Comparison of ENCODE assay signal across 14 cellular contexts in the genomic region with DNA sequence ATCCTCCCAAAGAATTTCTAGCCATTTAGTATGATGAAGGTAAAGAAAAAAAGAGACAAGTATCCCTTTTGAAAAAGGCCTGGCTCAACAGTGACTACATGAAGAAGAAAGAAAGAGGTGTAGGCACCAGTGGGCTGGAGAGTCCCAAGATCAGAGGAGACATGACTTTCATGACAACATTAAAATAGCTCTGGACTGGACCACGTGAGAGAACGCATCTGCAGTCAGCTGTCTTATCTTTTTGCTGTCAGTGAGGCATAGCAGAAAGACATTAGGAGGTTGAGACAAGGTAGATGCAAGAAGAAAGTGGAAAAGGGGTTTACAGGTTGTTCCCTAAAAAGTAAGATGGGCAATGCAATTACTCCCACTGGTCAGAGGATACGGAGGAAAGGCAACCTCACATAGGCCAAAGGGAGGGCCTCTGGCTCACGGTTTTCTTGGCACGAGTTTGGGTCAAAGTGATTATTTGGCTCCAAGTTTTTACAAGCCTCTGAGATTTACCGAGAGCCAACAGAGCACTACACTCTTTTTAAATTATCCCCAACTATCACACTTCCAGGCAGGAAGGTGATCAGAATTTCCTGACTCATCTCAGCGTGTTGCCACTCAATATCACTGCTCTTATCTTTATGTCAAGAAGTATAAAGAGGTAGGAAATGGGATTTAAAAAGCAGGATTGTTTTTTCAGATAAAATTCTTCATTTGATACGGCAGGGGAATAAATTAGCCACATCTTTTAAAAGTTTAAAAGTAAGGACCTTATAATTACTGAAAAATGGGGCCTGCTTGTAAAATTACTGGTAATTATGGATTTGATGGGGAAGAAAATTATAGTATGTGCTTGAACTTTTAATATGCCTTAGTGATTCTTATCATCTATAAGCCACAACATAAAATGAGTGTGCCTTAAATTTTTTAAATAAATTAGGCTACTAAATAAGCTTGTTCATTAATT.
"Had no signal": no experiment of that assay in that cellular context is flagged by ENCODE, and none has a peak within 500 bp of the region (broad histone marks: within the 10 kb centered on the region; RNA-seq: fewer than 3 reads in every experiment).

No MANE protein-coding gene starts in this region.

- H3K9me3 ChIP-seq: testis had no signal

- H3K36me3 Mint-ChIP-seq: activated CD8-positive, alpha-beta memory T cell treated with anti-CD3 and anti-CD28 coated beads, Interleukin-2, amount 10 ng/mL, durations not matched to agents 7 days and 5 days; activated naive CD4-positive, alpha-beta T cell treated with anti-CD3 and anti-CD28 coated beads, Interleukin-2, amount 50 U/mL, for 24 hours; memory B cell had no signal

- H3K4me1 ChIP-seq: testis had no signal

- H3K27ac Mint-ChIP-seq: activated CD8-positive, alpha-beta memory T cell treated with anti-CD3 and anti-CD28 coated beads, Interleukin-2, amount 10 ng/mL, durations not matched to agents 7 days and 5 days; activated naive CD4-positive, alpha-beta T cell treated with anti-CD3 and anti-CD28 coated beads, Interleukin-2, amount 50 U/mL, for 24 hours; activated T-cell treated with anti-CD3 and anti-CD28 coated beads, Interleukin-2, amount 50 U/mL, for 24 hours; endodermal cell; memory B cell; nephron progenitor cell; stimulated activated naive CD8-positive, alpha-beta T cell treated with anti-CD3 and anti-CD28 coated beads, Interleukin-15, amount 100 ng/mL, for 72 hours had no signal

- H3K9me3 Mint-ChIP-seq: activated naive CD4-positive, alpha-beta T cell treated with anti-CD3 and anti-CD28 coated beads, Interleukin-2, amount 50 U/mL, for 24 hours; activated T-cell treated with anti-CD3 and anti-CD28 coated beads, Interleukin-2, amount 50 U/mL, for 24 hours had no signal

- H3K27ac ChIP-seq: testis had no signal

- H3K4me3 ChIP-seq: testis had no signal

- ATAC-seq: activated CD8-positive, alpha-beta memory T cell treated with anti-CD3 and anti-CD28 coated beads, Interleukin-2, amount 10 ng/mL, durations not matched to agents 7 days and 5 days; stimulated activated naive CD8-positive, alpha-beta T cell treated with anti-CD3 and anti-CD28 coated beads, Interleukin-15, amount 100 ng/mL, for 72 hours had no signal

- H3K27me3 Mint-ChIP-seq: activated CD8-positive, alpha-beta memory T cell treated with anti-CD3 and anti-CD28 coated beads, Interleukin-2, amount 10 ng/mL, durations not matched to agents 7 days and 5 days; activated naive CD4-positive, alpha-beta T cell treated with anti-CD3 and anti-CD28 coated beads, Interleukin-2, amount 50 U/mL, for 24 hours; activated T-cell treated with anti-CD3 and anti-CD28 coated beads, Interleukin-2, amount 50 U/mL, for 24 hours; memory B cell had no signal

- H3K4me1 Mint-ChIP-seq: activated naive CD4-positive, alpha-beta T cell treated with anti-CD3 and anti-CD28 coated beads, Interleukin-2, amount 50 U/mL, for 24 hours; memory B cell; stimulated activated naive CD8-positive, alpha-beta T cell treated with anti-CD3 and anti-CD28 coated beads, Interleukin-15, amount 100 ng/mL, for 72 hours had no signal

- H3K4me3 Mint-ChIP-seq: activated CD8-positive, alpha-beta memory T cell treated with anti-CD3 and anti-CD28 coated beads, Interleukin-2, amount 10 ng/mL, durations not matched to agents 7 days and 5 days; activated naive CD4-positive, alpha-beta T cell treated with anti-CD3 and anti-CD28 coated beads, Interleukin-2, amount 50 U/mL, for 24 hours; activated T-cell treated with anti-CD3 and anti-CD28 coated beads, Interleukin-2, amount 50 U/mL, for 24 hours; endodermal cell; memory B cell; nephron progenitor cell; stimulated activated naive CD8-positive, alpha-beta T cell treated with anti-CD3 and anti-CD28 coated beads, Interleukin-15, amount 100 ng/mL, for 72 hours had no signal

- DNase-seq: activated CD4-positive, alpha-beta T cell treated with anti-CD3 and anti-CD28 coated beads, Interleukin-2, amount 50 U/mL, for 48 hours; activated CD4-positive, CD25-positive, alpha-beta regulatory T cell treated with anti-CD3 and anti-CD28 coated beads, Interleukin-2, amount 50 U/mL, for 72 hours; activated CD8-positive, alpha-beta memory T cell treated with anti-CD3 and anti-CD28 coated beads, Interleukin-2, amount 10 ng/mL, durations not matched to agents 7 days and 5 days; activated effector memory CD4-positive, alpha-beta T cell treated with Interleukin-2 at 50 U/mL for 16 hours; activated T-cell treated with anti-CD3 and anti-CD28 coated beads, Interleukin-2, amount 50 U/mL, for 24 hours; endodermal cell; glutamatergic neuron; nephron progenitor cell; stimulated activated CD4-positive, alpha-beta T cell treated with anti-CD3 and anti-CD28 coated beads, Interleukin-4, amount 100 ng/mL, for 1 hour; stimulated activated CD8-positive, alpha-beta memory T cell treated with anti-CD3 and anti-CD28 coated beads, Interleukin-4, amount 100 ng/mL, for 48 hours; stimulated activated naive CD8-positive, alpha-beta T cell treated with anti-CD3 and anti-CD28 coated beads, Interleukin-15, amount 100 ng/mL, for 72 hours; testis had no signal

- H3K27me3 ChIP-seq: testis had no signal
